In genomic region chr12:132430838-132431826, GRCh38 we compare ENCODE assay signal across 9 cellular contexts. TPM values are rescaled to one million over a fixed set of nuclear protein-coding genes. Genes with fewer than 3 reads are reported as not detected.
DNase-seq lines count a peak whose midpoint lies in the region; ATAC-seq and TF ChIP-seq lines count a peak whose summit lies in the region.
"Had no signal": no experiment of that assay in that cellular context is flagged by ENCODE, and none has a peak within 500 bp of the region (broad histone marks: within the 10 kb centered on the region; RNA-seq: fewer than 3 reads in every experiment).

No MANE protein-coding gene starts in this region.

- H2AFZ ChIP-seq in hepatocyte (no peak overlapping the region), PC-9 (no peak overlapping the region)
- H2AFZ ChIP-seq: GM23248 had no signal

- H3K79me2 ChIP-seq in hepatocyte (no peaks in the 10 kb centered on the region), PC-9 (ENCODE audit: low read depth) (no peaks in the 10 kb centered on the region)

- TF ChIP-seq CTCF in hepatocyte (IDR thresholded peaks at IDR 0.05; ENCODE audit: poor library complexity) (no peak), PC-9 (conservative IDR thresholded peaks at IDR 0.05) (no peak)

- H3K4me1 ChIP-seq in right cardiac atrium (ENCODE audit: control insufficient read depth, insufficient read depth, low read length): no peaks in the 10 kb centered on the region
- H3K4me1 ChIP-seq in hepatocyte (ENCODE audit: insufficient read depth): peaks cover 50% of the 10 kb centered on the region
- peaks cover 5% of the 10 kb centered on the region; the same call in 1 of the 2 replicates for H3K4me1 ChIP-seq in PC-9 (replicated peaks; ENCODE audit: insufficient read depth)

- no peaks in the 10 kb centered on the region for H3K36me3 ChIP-seq in hepatocyte (replicated peaks; ENCODE audit: insufficient read depth, low read depth)
- H3K36me3 ChIP-seq in PC-9 (ENCODE audit: low read depth): no peaks in the 10 kb centered on the region

- no peaks in the 10 kb centered on the region for H3K27me3 ChIP-seq in right cardiac atrium (ENCODE audit: control insufficient read depth, insufficient read depth)
- peaks cover 4% of the 10 kb centered on the region for H3K27me3 ChIP-seq in hepatocyte
- peaks cover 95% of the 10 kb centered on the region for H3K27me3 ChIP-seq in PC-9 (ENCODE audit: insufficient read depth, low read depth)

- WGBS in right cardiac atrium: 62% methylated on average over 42 of the region's 42 CpGs
- 68% methylated on average over 38 of the region's 42 CpGs for WGBS in hepatocyte (ENCODE audit: low lambda C conversion rate, missing lambda C conversion rate)

- intact Hi-C loops in right cardiac atrium (cut with DNase I): no loop called here
- intact Hi-C loops in Right ventricle myocardium superior (cut with DNase I): no loop called here
- intact Hi-C loops in PC-9 (cut with micrococcal nuclease; ENCODE audit: unreplicated experiment): no loop called here

- H3K4me2 ChIP-seq in hepatocyte: peak overlapping the region; percentile 67
- H3K4me2 ChIP-seq in PC-9: no peak overlapping the region

- CTCF ChIA-PET in PC-9 (lab: Charles Lee): no interaction called here

- H3K9me2 ChIP-seq in hepatocyte (replicated peaks; ENCODE audit: insufficient read depth) (no peaks in the 10 kb centered on the region), PC-9 (ENCODE audit: insufficient read depth) (no peaks in the 10 kb centered on the region)

- H3K9me3 ChIP-seq in right cardiac atrium (ENCODE audit: control insufficient read depth, low read length) (no peaks in the 10 kb centered on the region), hepatocyte (ENCODE audit: low read depth) (no peaks in the 10 kb centered on the region), PC-9 (ENCODE audit: insufficient read depth, low read depth) (no peaks in the 10 kb centered on the region)

- H3K27ac ChIP-seq in right cardiac atrium (ENCODE audit: low read length) (no peak overlapping the region), hepatocyte (peak overlapping the region; percentile 69), PC-9 (no peak overlapping the region)
- H3K27ac ChIP-seq: GM23248 had no signal

- H4K20me1 ChIP-seq in hepatocyte (ENCODE audit: insufficient read depth, poor library complexity, severe bottlenecking) (no peaks in the 10 kb centered on the region), PC-9 (ENCODE audit: insufficient read depth) (no peaks in the 10 kb centered on the region; the same call in 1 of the 2 replicates)

- BruUV-seq in PC-9 (replicated peaks; lab: Mats Ljungman, UMichigan): no TSS peak

- ATAC-seq in right cardiac atrium (no peak), Right ventricle myocardium superior (ENCODE audit: poor library complexity) (no peak), HG02610 (IDR thresholded peaks at IDR 0.05; ENCODE audit: unreplicated experiment) (no peak)

- POLR2A ChIA-PET in PC-9 (lab: Charles Lee; ENCODE audit: unreplicated experiment): interaction anchor here (0.6 kb wide), 1 partner anchor 129 kb away, joined by 13 read pairs; no protein-coding TSS in a partner anchor

- H3K4me3 ChIP-seq in right cardiac atrium (ENCODE audit: low read length): no peak overlapping the region
- H3K4me3 ChIP-seq in hepatocyte: no peak overlapping the region
- H3K4me3 ChIP-seq in PC-9: no peak overlapping the region
- H3K4me3 ChIP-seq: GM23248 had no signal

- peak in 2 of 3 donors; percentile 44 to 53 for DNase-seq in right cardiac atrium
- no peak for DNase-seq in Right ventricle myocardium superior
- DNase-seq in NCI-H345 treated with DMSO at 0.1 percent for 48 hours (lab: John Stamatoyannopoulos, UW; ENCODE audit: unreplicated experiment): peak; percentile 24
- no peak for DNase-seq in hepatocyte (ENCODE audit: low spot score)
- no peak for DNase-seq in UCSD-AML1 (lab: John Stamatoyannopoulos, UW; ENCODE audit: unreplicated experiment)
- DNase-seq in PC-9: no peak
- no peak for DNase-seq in epidermal melanocyte (ENCODE audit: insufficient read length, low spot score)

- H3F3A ChIP-seq in PC-9 (ENCODE audit: insufficient read depth, low read depth): no peaks in the 10 kb centered on the region

RNA-seq across cellular contexts. Expression of gene FBRSL1, which starts 58.8 kb away (rescaled TPM):
- total RNA-seq in right cardiac atrium: 10 to 100 TPM; 50.4 to 65.0 (median 54.7) TPM
- 36.4 TPM for polyA plus RNA-seq in right cardiac atrium
- total RNA-seq in Right ventricle myocardium superior: 58.6 TPM
- 5.8 and 18.5 TPM in 2 replicates for total RNA-seq in hepatocyte
- polyA plus RNA-seq in hepatocyte: 61.1 and 69.1 TPM in 2 replicates
- 59.5 and 76.1 TPM in 2 replicates for total RNA-seq in PC-9 (2021)

Comparison
In these comparisons a context has a peak if more than half of its experiments do, and no peak if none do; other contexts are left out.
1. DNase-seq: peak in right cardiac atrium (2 of 3) and NCI-H345 treated with DMSO at 0.1 percent for 48 hours (single experiment); none in Right ventricle myocardium superior (single experiment), hepatocyte (single experiment), UCSD-AML1 (single experiment), PC-9 (0 of 2) and epidermal melanocyte (single experiment).